Comparison of ENCODE assay signal across 18 cellular contexts in the genomic region with DNA sequence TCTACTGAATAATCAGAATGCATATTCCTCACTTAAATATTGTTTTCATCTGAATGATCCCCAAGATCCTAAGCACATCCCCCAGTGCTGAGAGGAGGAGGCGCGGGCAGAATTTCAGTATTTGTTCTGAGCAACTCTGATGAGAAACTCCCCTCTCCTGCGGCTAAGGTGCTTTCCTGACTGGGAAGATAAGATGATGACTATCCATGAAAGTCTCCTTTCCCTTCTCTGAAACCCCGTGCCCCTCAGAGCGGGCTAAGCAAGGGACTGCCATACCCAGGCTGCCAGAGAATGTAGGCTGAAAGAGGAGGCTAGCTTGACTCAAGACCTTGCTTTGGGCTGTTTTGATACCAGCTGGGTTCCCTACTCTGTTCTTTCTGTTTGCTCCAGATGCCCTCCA. TPM values are rescaled to one million over a fixed set of nuclear protein-coding genes. Genes with fewer than 3 reads are reported as not detected.
A peak's percentile ranks its signal among the peaks of the same experiment; 100 is the strongest.
DNase-seq lines count a peak whose midpoint lies in the region; FAIRE-seq and TF ChIP-seq lines count a peak whose summit lies in the region.
"Had no signal": no experiment of that assay in that cellular context is flagged by ENCODE, and none has a peak within 500 bp of the region (broad histone marks: within the 10 kb centered on the region; RNA-seq: fewer than 3 reads in every experiment).

No MANE protein-coding gene starts in this region.

- H3K4me3 Mint-ChIP-seq in HFFc6, result peak overlapping the region; percentile 4; the same call in 1 of the 2 replicates
- H3K4me3 Mint-ChIP-seq in astrocyte (ENCODE audit: unreplicated experiment), result no peak overlapping the region
- H3K4me3 Mint-ChIP-seq: B cell, IgD-negative memory B cell had no signal

- TF ChIP-seq CTCF in HFFc6 (IDR thresholded peaks at IDR 0.05), result no peak
- TF ChIP-seq CTCF in astrocyte (IDR thresholded peaks at IDR 0.05; ENCODE audit: insufficient read depth, low read depth, low read length), result no peak
- no peak for TF ChIP-seq CTCF in thyroid gland (IDR thresholded peaks at IDR 0.05)

- H2AFZ ChIP-seq in astrocyte (ENCODE audit: low read depth, low read length) (no peak overlapping the region), mesenchymal stem cell (ENCODE audit: low read depth, low read length) (no peak overlapping the region)
- H2AFZ ChIP-seq: parathyroid adenoma had no signal

- peak overlapping the region; percentile 91 for H3K27ac Mint-ChIP-seq in HFFc6
- H3K27ac Mint-ChIP-seq in astrocyte (ENCODE audit: unreplicated experiment), result no peak overlapping the region
- H3K27ac Mint-ChIP-seq: activated T-helper 2 cell treated with anti-CD3 and anti-CD28 coated beads, Interferon-gamma antibody, Interleukin-2, Interleukin-4, amounts not matched to agents 10 μg/mL and 5 μg/mL and 100 μg/mL, durations not matched to agents 14 hours and 24 hours and 36 hours; B cell had no signal

- H3K4me1 ChIP-seq in astrocyte (ENCODE audit: insufficient read depth, low read length) (peaks cover 38% of the 10 kb centered on the region), mesenchymal stem cell (ENCODE audit: control insufficient read depth, insufficient read depth, low read depth, low read length) (peaks cover 17% of the 10 kb centered on the region), thyroid gland (peaks cover 0 to 34% of the 10 kb centered on the region in 2 donors)
- H3K4me1 ChIP-seq: parathyroid adenoma had no signal

- peaks cover 19% of the 10 kb centered on the region for H3K79me1 ChIP-seq in mesenchymal stem cell (replicated peaks; ENCODE audit: low read length, poor library complexity, severe bottlenecking)

- H4K8ac ChIP-seq in mesenchymal stem cell (ENCODE audit: low read length), result peak overlapping the region; percentile 9

- H2BK15ac ChIP-seq in mesenchymal stem cell (ENCODE audit: low read depth, poor library complexity, severe bottlenecking), result no peak overlapping the region

- peak overlapping the region; percentile 23 for H3K27ac ChIP-seq in astrocyte (ENCODE audit: low read depth, low read length)
- no peak overlapping the region for H3K27ac ChIP-seq in mesenchymal stem cell (ENCODE audit: low read length, poor library complexity, severe bottlenecking)
- H3K27ac ChIP-seq in thyroid gland, result peak overlapping the region in 2 of 3 donors; percentile 56 to 65
- H3K27ac ChIP-seq: parathyroid adenoma had no signal

- H3K36me3 Mint-ChIP-seq in HFFc6 (ENCODE audit: low read depth) (peaks cover 65% of the 10 kb centered on the region), astrocyte (ENCODE audit: low read depth, unreplicated experiment) (peaks cover 44% of the 10 kb centered on the region)

- DNase-seq in HFFc6, result no peak
- no peak for DNase-seq in astrocyte (ENCODE audit: low read depth)
- DNase-seq in mesenchymal stem cell, result no peak
- no peak for DNase-seq in thyroid gland
- DNase-seq in EL, result no peak
- no peak for DNase-seq in HT-29 (ENCODE audit: low spot score)
- DNase-seq in NCI-H2107 (lab: John Stamatoyannopoulos, UW), result no peak
- DNase-seq: activated CD4-positive, CD25-positive, alpha-beta regulatory T cell treated with anti-CD3 and anti-CD28 coated beads, Interleukin-2, amount 50 U/mL, for 72 hours; cortex of kidney; GDM1; NCI-H2029; stimulated activated naive CD4-positive, alpha-beta T cell treated with Interleukin-2 at 50 U/mL for 16 hours; T1000 had no signal

- FAIRE-seq in astrocyte (lab: Jason Lieb, UNC), result no peak
- FAIRE-seq: GM12891 had no signal

- H2BK120ac ChIP-seq in mesenchymal stem cell (ENCODE audit: low read depth, low read length), result no peak overlapping the region

- H4K20me1 ChIP-seq in astrocyte (ENCODE audit: insufficient read depth, low read length), result no peaks in the 10 kb centered on the region

- no peaks in the 10 kb centered on the region for H3K27me3 ChIP-seq in astrocyte (ENCODE audit: insufficient read depth, low read length)
- no peaks in the 10 kb centered on the region for H3K27me3 ChIP-seq in mesenchymal stem cell (ENCODE audit: control insufficient read depth in 1 of 2, insufficient read depth in 1 of 2, low read length in 2 of 2)
- no peaks in the 10 kb centered on the region for H3K27me3 ChIP-seq in thyroid gland

- WGBS in mesenchymal stem cell, result 95% methylated on average over 4 of the region's 5 CpGs
- WGBS in thyroid gland, 2 donors, result 96 to 98% methylated on average over 5 of the region's 5 CpGs

- no peak overlapping the region for H3K4me3 ChIP-seq in astrocyte (ENCODE audit: insufficient read depth, low read depth, low read length)
- no peak overlapping the region for H3K4me3 ChIP-seq in mesenchymal stem cell (ENCODE audit: insufficient read depth in 1 of 2, low read depth in 1 of 2, low read length in 2 of 2)
- H3K4me3 ChIP-seq in thyroid gland (replicated peaks in 1 of 3), result no peak overlapping the region

- H3K79me2 ChIP-seq in astrocyte (ENCODE audit: insufficient read depth, low read length), result peaks cover 10% of the 10 kb centered on the region
- H3K79me2 ChIP-seq: parathyroid adenoma had no signal

- peak overlapping the region in 1 of 2 experiments; percentile 8 for H2BK12ac ChIP-seq in mesenchymal stem cell (ENCODE audit: low read length in 2 of 2)

- peaks cover 78% of the 10 kb centered on the region for H3K36me3 ChIP-seq in astrocyte (ENCODE audit: insufficient read depth, low read length)
- peaks cover 44 to 92% of the 10 kb centered on the region in 2 experiments for H3K36me3 ChIP-seq in mesenchymal stem cell (ENCODE audit: control insufficient read depth in 1 of 2, insufficient read depth in 2 of 2, low read depth in 1 of 2, low read length in 2 of 2)
- peaks cover 0 to 14% of the 10 kb centered on the region in 2 donors for H3K36me3 ChIP-seq in thyroid gland

- H2BK5ac ChIP-seq in mesenchymal stem cell (ENCODE audit: low read depth, low read length, poor library complexity, severe bottlenecking), result no peak overlapping the region

- H3K9me3 Mint-ChIP-seq in HFFc6, result no peaks in the 10 kb centered on the region
- H3K9me3 Mint-ChIP-seq in astrocyte (ENCODE audit: unreplicated experiment), result no peaks in the 10 kb centered on the region
- H3K9me3 Mint-ChIP-seq: activated T-helper 2 cell treated with anti-CD3 and anti-CD28 coated beads, Interferon-gamma antibody, Interleukin-2, Interleukin-4, amounts not matched to agents 10 μg/mL and 5 μg/mL and 100 μg/mL, durations not matched to agents 14 hours and 24 hours and 36 hours; IgD-negative memory B cell had no signal

- H3K4ac ChIP-seq in mesenchymal stem cell (ENCODE audit: low read depth in 1 of 2, low read length in 2 of 2), result no peak overlapping the region

- peaks cover 72% of the 10 kb centered on the region for H3K4me1 Mint-ChIP-seq in HFFc6 (ENCODE audit: low read depth)
- peaks cover 37% of the 10 kb centered on the region for H3K4me1 Mint-ChIP-seq in astrocyte (ENCODE audit: low read depth, unreplicated experiment)
- H3K4me1 Mint-ChIP-seq: B cell, IgD-negative memory B cell had no signal

- H3K23ac ChIP-seq in mesenchymal stem cell (ENCODE audit: low read length in 2 of 2), result no peak overlapping the region

- H3K9ac ChIP-seq in astrocyte (ENCODE audit: low read length) (no peak overlapping the region), mesenchymal stem cell (ENCODE audit: low read length) (peak overlapping the region; percentile 26)
- H3K9ac ChIP-seq: parathyroid adenoma had no signal

- peak overlapping the region; percentile 6 to 29 for H3K18ac ChIP-seq in mesenchymal stem cell (ENCODE audit: low read depth in 1 of 2, low read length in 2 of 2)

- no peak overlapping the region for H2AK5ac ChIP-seq in mesenchymal stem cell (ENCODE audit: low read length, severe bottlenecking)

- H3K4me2 ChIP-seq in astrocyte (ENCODE audit: low read length) (no peak overlapping the region), mesenchymal stem cell (ENCODE audit: low read length, poor library complexity, severe bottlenecking) (no peak overlapping the region)

- H3K27me3 Mint-ChIP-seq in HFFc6 (ENCODE audit: insufficient read depth), result peaks cover 3% of the 10 kb centered on the region
- no peaks in the 10 kb centered on the region for H3K27me3 Mint-ChIP-seq in astrocyte (ENCODE audit: low read depth, unreplicated experiment)
- H3K27me3 Mint-ChIP-seq: IgD-negative memory B cell had no signal

- no peak overlapping the region for H3K14ac ChIP-seq in mesenchymal stem cell (ENCODE audit: low read length in 2 of 2)

- no peak overlapping the region for H4K91ac ChIP-seq in mesenchymal stem cell (ENCODE audit: low read length)

- no peak for TF ChIP-seq POLR2A in thyroid gland (IDR thresholded peaks at IDR 0.05)

- intact Hi-C loops in thyroid gland (cut with DNase I), result no loop called here

- H3K9me3 ChIP-seq in astrocyte (ENCODE audit: insufficient read depth, low read depth, low read length) (no peaks in the 10 kb centered on the region), mesenchymal stem cell (ENCODE audit: control insufficient read depth, low read length) (no peaks in the 10 kb centered on the region), thyroid gland (no peaks in the 10 kb centered on the region)

RNA-seq across cellular contexts. Expression of gene IPO9, which starts 39.7 kb away (rescaled TPM):
- total RNA-seq in HFFc6 (2021; fragmentation: NEBNext Ultra II Directional; extraction: Animal tissue kit (Norgen Biotek cat#: 25700)), result 10 to 100 TPM; 54.1 to 77.8 (median 63.6) TPM
- total RNA-seq in astrocyte (47.9 and 50.2 TPM in 2 replicates), thyroid gland (10 to 100 TPM; 28.4 to 42.1 (median 36.7) TPM)
- 30.8 TPM for polyA plus RNA-seq in mesenchymal stem cell (2013, experiment 1 of 2)
- 34.0 TPM for polyA plus RNA-seq in mesenchymal stem cell (2013, experiment 2 of 2)
- 21.5 and 39.6 TPM in 2 replicates for total RNA-seq in HT-29 (2014; rRNA removed; shearing (Covaris generic))
